ENCODE assay signal across 8 cellular contexts in the genomic region with DNA sequence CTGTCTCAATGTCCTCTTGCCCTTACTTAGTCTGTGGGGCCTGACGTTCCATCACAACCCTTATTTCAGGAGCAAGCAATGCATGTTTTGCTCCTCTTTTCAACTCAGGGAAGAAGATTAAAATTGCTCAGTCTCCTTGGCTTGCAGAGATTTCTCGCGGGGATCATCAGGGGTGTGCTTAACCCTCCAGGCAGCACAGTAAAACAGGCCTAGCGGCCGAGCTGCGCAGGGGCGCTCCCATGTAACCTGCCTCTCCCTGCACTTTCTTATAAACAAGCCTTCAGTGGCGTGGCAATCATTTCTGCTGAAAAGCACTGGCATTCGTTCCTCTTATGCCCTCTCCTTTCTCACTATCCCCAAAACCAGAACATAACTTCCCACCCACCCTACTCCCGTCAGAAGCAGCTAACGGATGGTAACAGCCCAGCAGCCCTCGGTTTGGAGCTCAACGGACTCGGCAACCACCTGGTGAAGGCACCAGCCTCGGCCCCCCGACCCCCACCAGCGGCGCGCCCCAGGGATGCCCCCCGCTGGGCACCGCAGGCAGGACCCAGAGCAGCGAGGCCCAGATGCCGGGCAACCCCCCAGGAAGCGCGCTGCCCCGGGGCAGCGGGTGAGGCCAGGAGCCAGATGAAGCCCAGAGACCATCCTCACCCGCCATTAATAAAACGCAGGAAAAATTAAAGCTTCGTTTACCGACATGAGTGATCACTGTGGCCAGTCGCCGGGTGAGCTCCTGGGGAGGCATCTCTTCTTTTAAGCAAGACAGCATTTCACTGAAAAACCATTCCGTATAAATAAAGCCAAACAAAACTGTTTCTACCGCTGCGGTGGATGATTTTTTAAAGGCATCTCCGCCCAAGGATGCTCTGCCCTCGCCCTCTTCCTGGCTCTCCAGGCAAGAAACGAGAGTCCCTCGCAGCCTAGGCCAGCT. TPM values are rescaled to one million over a fixed set of nuclear protein-coding genes. Genes with fewer than 3 reads are reported as not detected.
DNase-seq lines count a peak whose midpoint lies in the region; ATAC-seq and TF ChIP-seq lines count a peak whose summit lies in the region.

No MANE protein-coding gene starts in this region.

- WGBS in endodermal cell (ENCODE audit: insufficient coverage in 1 of 2, insufficient read length in 1 of 2), 2 experiments: 2% methylated on average over 16 to 40 of the region's 40 CpGs

- H3K9me3 ChIP-seq in OCI-LY1 (ENCODE audit: low read length) (no peaks in the 10 kb centered on the region), endodermal cell (ENCODE audit: control insufficient read depth, low read length) (peaks cover 8% of the 10 kb centered on the region)

- H3K4me3 Mint-ChIP-seq in endodermal cell: peak overlapping the region; percentile 84
- H3K4me3 Mint-ChIP-seq in osteocyte (ENCODE audit: unreplicated experiment): peak overlapping the region; percentile 78

- H2AFZ ChIP-seq in OCI-LY1 (ENCODE audit: low read length): 0 out of 2 replicates have a peak overlapping the region, but pooled peaks have one; percentile 6

- no peaks in the 10 kb centered on the region for H3K79me2 ChIP-seq in OCI-LY1 (ENCODE audit: insufficient read depth, low read length)

- H3K27ac ChIP-seq in OCI-LY1 (ENCODE audit: low read depth, low read length, poor library complexity, severe bottlenecking) (no peak overlapping the region), endodermal cell (ENCODE audit: low read depth, low read length) (no peak overlapping the region)

- ATAC-seq in GM21381 (IDR thresholded peaks at IDR 0.05; ENCODE audit: unreplicated experiment) (no peak), GM21447 (IDR thresholded peaks at IDR 0.05; ENCODE audit: unreplicated experiment) (no peak)

- DNase-seq in DMS79 treated with DMSO at 0.1 percent for 48 hours (lab: John Stamatoyannopoulos, UW) (peak; percentile 31), DMS79 (lab: John Stamatoyannopoulos, UW) (no peak), endodermal cell (peak; percentile 72), osteocyte (ENCODE audit: extremely low spot score, unreplicated experiment) (no peak), NCI-H2029 treated with DMSO at 0.1 percent for 48 hours (lab: John Stamatoyannopoulos, UW) (no peak)

- H3K9ac ChIP-seq in OCI-LY1 (ENCODE audit: low read length): peak overlapping the region; percentile 37
- H3K9ac ChIP-seq in endodermal cell (ENCODE audit: extremely low read depth, low read length, poor library complexity, severe bottlenecking): peak overlapping the region; percentile 81

- no peaks in the 10 kb centered on the region for H3K9me2 ChIP-seq in OCI-LY1 (ENCODE audit: low read depth, low read length)

- H3K27me3 Mint-ChIP-seq in endodermal cell (ENCODE audit: insufficient read depth): peaks cover 12% of the 10 kb centered on the region
- H3K27me3 Mint-ChIP-seq in osteocyte (ENCODE audit: unreplicated experiment): peaks cover 28% of the 10 kb centered on the region

- H3K4me1 ChIP-seq in OCI-LY1 (ENCODE audit: insufficient read depth, low read length, severe bottlenecking): peaks cover 13% of the 10 kb centered on the region
- H3K4me1 ChIP-seq in endodermal cell (ENCODE audit: control insufficient read depth, insufficient read depth, low read length): peaks cover 9% of the 10 kb centered on the region

- H3K27ac Mint-ChIP-seq in endodermal cell (peak overlapping the region; percentile 86), osteocyte (ENCODE audit: unreplicated experiment) (peak overlapping the region; percentile 60)

- H3K36me3 ChIP-seq in OCI-LY1 (ENCODE audit: insufficient read depth, low read length) (no peaks in the 10 kb centered on the region), endodermal cell (ENCODE audit: control insufficient read depth, insufficient read depth, low read length) (peaks cover 39% of the 10 kb centered on the region)

- H3F3A ChIP-seq in OCI-LY1 (ENCODE audit: insufficient read depth, low read length): no peaks in the 10 kb centered on the region

- peak overlapping the region; percentile 68 for H3K4me2 ChIP-seq in OCI-LY1 (ENCODE audit: low read length)

- H3K4me3 ChIP-seq in OCI-LY1 (ENCODE audit: low read depth, low read length, poor library complexity, severe bottlenecking) (peak overlapping the region; percentile 67), endodermal cell (ENCODE audit: low read length) (peak overlapping the region; percentile 94)

- H3K36me3 Mint-ChIP-seq in endodermal cell (ENCODE audit: low read depth): peaks cover 12% of the 10 kb centered on the region
- no peaks in the 10 kb centered on the region for H3K36me3 Mint-ChIP-seq in osteocyte (ENCODE audit: unreplicated experiment)

- H3K9me3 Mint-ChIP-seq in endodermal cell: no peaks in the 10 kb centered on the region
- H3K9me3 Mint-ChIP-seq in osteocyte (ENCODE audit: unreplicated experiment): peaks cover under 1% of the 10 kb centered on the region

- TF ChIP-seq CTCF in OCI-LY1 (IDR thresholded peaks at IDR 0.05; ENCODE audit: low read length): no peak
- TF ChIP-seq CTCF in endodermal cell (conservative IDR thresholded peaks at IDR 0.05): peak; percentile 62
- TF ChIP-seq CTCF in osteocyte (IDR thresholded peaks at IDR 0.05): no peak

- H4K20me1 ChIP-seq in OCI-LY1 (ENCODE audit: insufficient read depth, low read length): no peaks in the 10 kb centered on the region

- H3K4me1 Mint-ChIP-seq in endodermal cell (peaks cover 38% of the 10 kb centered on the region), osteocyte (ENCODE audit: unreplicated experiment) (peaks cover 10% of the 10 kb centered on the region)

- H3K27me3 ChIP-seq in OCI-LY1 (ENCODE audit: insufficient read depth, low read length) (no peaks in the 10 kb centered on the region; the same call in 1 of the 2 replicates), endodermal cell (ENCODE audit: control insufficient read depth, insufficient read depth, low read length, poor library complexity, severe bottlenecking) (no peaks in the 10 kb centered on the region)

RNA-seq across cellular contexts. Expression of a gene that starts 0.9 kb away (rescaled TPM):
- 10 to 100 TPM; 72.6 to 86.5 TPM for total RNA-seq in endodermal cell
- polyA plus RNA-seq in endodermal cell (2013, experiment 1 of 2): 21.3 TPM
- polyA plus RNA-seq in endodermal cell (2013, experiment 2 of 2): 22.1 TPM
- 1.7 and 2.4 TPM in 2 replicates for total RNA-seq in osteocyte

Comparison
In these comparisons a context has a peak if more than half of its experiments do, and no peak if none do; other contexts are left out.
1. DNase-seq: peak in DMS79 treated with DMSO at 0.1 percent for 48 hours (single experiment) and endodermal cell (single experiment); none in DMS79 (single experiment), osteocyte (single experiment) and NCI-H2029 treated with DMSO at 0.1 percent for 48 hours (single experiment).
2. RNA of a gene that starts 0.9 kb away (total RNA-seq): 72.6 to 86.5 TPM in endodermal cell; 1.7 to 2.4 TPM in osteocyte; every median in the first group is over 10 times any median in the second.